In the genomic region with DNA sequence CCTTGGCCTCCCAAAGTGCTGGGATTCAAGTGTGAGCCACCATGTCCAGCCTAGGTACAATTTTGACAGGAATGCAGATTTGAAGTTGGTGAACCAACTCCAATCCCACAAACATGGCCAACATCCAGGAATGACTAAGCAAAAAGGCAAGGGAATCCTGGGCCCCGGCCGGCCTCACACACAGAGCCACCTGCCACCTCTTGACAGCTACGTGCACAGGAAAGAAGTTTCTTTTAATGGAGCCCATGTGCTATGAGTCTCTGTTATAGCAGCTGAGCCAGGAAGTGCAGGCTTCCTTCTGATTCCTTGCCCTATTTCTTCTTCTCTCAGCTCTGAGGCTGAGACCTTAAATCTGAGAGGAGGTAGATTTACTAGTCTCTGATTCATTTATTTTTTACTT, we compare ENCODE assay signal across 1 cellular context.
TF ChIP-seq lines count a peak whose summit lies in the region.

No MANE protein-coding gene starts in this region.

TF ChIP-seq in WTC11, 78 proteins besides CTCF, POLR2A, EP300 and RAD21 (continued from another document):
- TF ChIP-seq, protein P1, sequence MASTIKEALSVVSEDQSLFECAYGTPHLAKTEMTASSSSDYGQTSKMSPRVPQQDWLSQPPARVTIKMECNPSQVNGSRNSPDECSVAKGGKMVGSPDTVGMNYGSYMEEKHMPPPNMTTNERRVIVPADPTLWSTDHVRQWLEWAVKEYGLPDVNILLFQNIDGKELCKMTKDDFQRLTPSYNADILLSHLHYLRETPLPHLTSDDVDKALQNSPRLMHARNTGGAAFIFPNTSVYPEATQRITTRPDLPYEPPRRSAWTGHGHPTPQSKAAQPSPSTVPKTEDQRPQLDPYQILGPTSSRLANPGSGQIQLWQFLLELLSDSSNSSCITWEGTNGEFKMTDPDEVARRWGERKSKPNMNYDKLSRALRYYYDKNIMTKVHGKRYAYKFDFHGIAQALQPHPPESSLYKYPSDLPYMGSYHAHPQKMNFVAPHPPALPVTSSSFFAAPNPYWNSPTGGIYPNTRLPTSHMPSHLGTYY (CRISPR knock-in tag; IDR thresholded peaks at IDR 0.05) = no peak
- TF ChIP-seq JUN (CRISPR knock-in tag; IDR thresholded peaks at IDR 0.05) = no peak
- TF ChIP-seq, protein P2, sequence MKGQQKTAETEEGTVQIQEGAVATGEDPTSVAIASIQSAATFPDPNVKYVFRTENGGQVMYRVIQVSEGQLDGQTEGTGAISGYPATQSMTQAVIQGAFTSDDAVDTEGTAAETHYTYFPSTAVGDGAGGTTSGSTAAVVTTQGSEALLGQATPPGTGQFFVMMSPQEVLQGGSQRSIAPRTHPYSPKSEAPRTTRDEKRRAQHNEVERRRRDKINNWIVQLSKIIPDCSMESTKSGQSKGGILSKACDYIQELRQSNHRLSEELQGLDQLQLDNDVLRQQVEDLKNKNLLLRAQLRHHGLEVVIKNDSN (CRISPR knock-in tag; IDR thresholded peaks at IDR 0.05) = no peak
- no peak for TF ChIP-seq FOXJ3 (CRISPR knock-in tag; IDR thresholded peaks at IDR 0.05; ENCODE audit: borderline replicate concordance)
- no peak for TF ChIP-seq SP1 (CRISPR knock-in tag; conservative IDR thresholded peaks at IDR 0.05)
- no peak for TF ChIP-seq TP53 (CRISPR knock-in tag; IDR thresholded peaks at IDR 0.05)
- no peak for TF ChIP-seq ZMAT4 (CRISPR knock-in tag; IDR thresholded peaks at IDR 0.05)
- TF ChIP-seq CREM (CRISPR knock-in tag; IDR thresholded peaks at IDR 0.05) = no peak
- no peak for TF ChIP-seq OVOL2 (CRISPR knock-in tag; IDR thresholded peaks at IDR 0.05; ENCODE audit: borderline replicate concordance)
- no peak for TF ChIP-seq ZNF263 (CRISPR knock-in tag; IDR thresholded peaks at IDR 0.05; ENCODE audit: low read depth)
- TF ChIP-seq ZNF423 (CRISPR knock-in tag; IDR thresholded peaks at IDR 0.05) = no peak
- TF ChIP-seq, protein P3, sequence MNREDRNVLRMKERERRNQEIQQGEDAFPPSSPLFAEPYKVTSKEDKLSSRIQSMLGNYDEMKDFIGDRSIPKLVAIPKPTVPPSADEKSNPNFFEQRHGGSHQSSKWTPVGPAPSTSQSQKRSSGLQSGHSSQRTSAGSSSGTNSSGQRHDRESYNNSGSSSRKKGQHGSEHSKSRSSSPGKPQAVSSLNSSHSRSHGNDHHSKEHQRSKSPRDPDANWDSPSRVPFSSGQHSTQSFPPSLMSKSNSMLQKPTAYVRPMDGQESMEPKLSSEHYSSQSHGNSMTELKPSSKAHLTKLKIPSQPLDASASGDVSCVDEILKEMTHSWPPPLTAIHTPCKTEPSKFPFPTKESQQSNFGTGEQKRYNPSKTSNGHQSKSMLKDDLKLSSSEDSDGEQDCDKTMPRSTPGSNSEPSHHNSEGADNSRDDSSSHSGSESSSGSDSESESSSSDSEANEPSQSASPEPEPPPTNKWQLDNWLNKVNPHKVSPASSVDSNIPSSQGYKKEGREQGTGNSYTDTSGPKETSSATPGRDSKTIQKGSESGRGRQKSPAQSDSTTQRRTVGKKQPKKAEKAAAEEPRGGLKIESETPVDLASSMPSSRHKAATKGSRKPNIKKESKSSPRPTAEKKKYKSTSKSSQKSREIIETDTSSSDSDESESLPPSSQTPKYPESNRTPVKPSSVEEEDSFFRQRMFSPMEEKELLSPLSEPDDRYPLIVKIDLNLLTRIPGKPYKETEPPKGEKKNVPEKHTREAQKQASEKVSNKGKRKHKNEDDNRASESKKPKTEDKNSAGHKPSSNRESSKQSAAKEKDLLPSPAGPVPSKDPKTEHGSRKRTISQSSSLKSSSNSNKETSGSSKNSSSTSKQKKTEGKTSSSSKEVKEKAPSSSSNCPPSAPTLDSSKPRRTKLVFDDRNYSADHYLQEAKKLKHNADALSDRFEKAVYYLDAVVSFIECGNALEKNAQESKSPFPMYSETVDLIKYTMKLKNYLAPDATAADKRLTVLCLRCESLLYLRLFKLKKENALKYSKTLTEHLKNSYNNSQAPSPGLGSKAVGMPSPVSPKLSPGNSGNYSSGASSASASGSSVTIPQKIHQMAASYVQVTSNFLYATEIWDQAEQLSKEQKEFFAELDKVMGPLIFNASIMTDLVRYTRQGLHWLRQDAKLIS (CRISPR knock-in tag; IDR thresholded peaks at IDR 0.05; ENCODE audit: borderline replicate concordance) = no peak
- TF ChIP-seq GRHL2 (CRISPR knock-in tag; IDR thresholded peaks at IDR 0.05; ENCODE audit: insufficient replicate concordance, severe bottlenecking) = no peak
